8 cellular contexts compared by ENCODE assay signal in genomic region chr7:25968205-25968993, GRCh38.
DNase-seq lines count a peak whose midpoint lies in the region; ATAC-seq and TF ChIP-seq lines count a peak whose summit lies in the region.

No MANE protein-coding gene starts in this region.

- intact Hi-C loops in mucosa of descending colon (cut with DNase I, micrococcal nuclease): no loop called here
- intact Hi-C loops in gastrocnemius medialis (cut with DNase I; ENCODE audit: low total_unique reads): no loop called here

- no peak for TF ChIP-seq POLR2A in gastrocnemius medialis (IDR thresholded peaks at IDR 0.05)

- H3K4me1 ChIP-seq in mucosa of descending colon (ENCODE audit: low read depth) (peaks cover 14% of the 10 kb centered on the region), gastrocnemius medialis (no peaks in the 10 kb centered on the region)

- in situ Hi-C loops in gastrocnemius medialis (cut with MboI; ENCODE audit: low sequenced_read_pairs in 4 of 4): no loop called here

- no peaks in the 10 kb centered on the region for H3K27me3 ChIP-seq in gastrocnemius medialis

- no peak for TF ChIP-seq CTCF in mucosa of descending colon (IDR thresholded peaks at IDR 0.05)
- no peak for TF ChIP-seq CTCF in gastrocnemius medialis (IDR thresholded peaks at IDR 0.05 in 4 of 5, conservative IDR thresholded peaks at IDR 0.05 in 1 of 5)

- H3K4me3 ChIP-seq in mucosa of descending colon: no peak overlapping the region
- H3K4me3 ChIP-seq in gastrocnemius medialis: no peak overlapping the region

- H3K36me3 ChIP-seq in mucosa of descending colon (ENCODE audit: low read depth) (no peaks in the 10 kb centered on the region), gastrocnemius medialis (no peaks in the 10 kb centered on the region)

- no peaks in the 10 kb centered on the region for H3K9me3 ChIP-seq in mucosa of descending colon
- H3K9me3 ChIP-seq in gastrocnemius medialis: no peaks in the 10 kb centered on the region

- H3K27ac ChIP-seq in gastrocnemius medialis: no peak overlapping the region

- ATAC-seq in GM18508 (IDR thresholded peaks at IDR 0.05; ENCODE audit: insufficient read depth, unreplicated experiment) (peak; percentile 39), GM21786 (IDR thresholded peaks at IDR 0.05; ENCODE audit: unreplicated experiment) (peak; percentile 65), mucosa of descending colon (peak; percentile 59), gastrocnemius medialis (no peak)

- DNase-seq in NCI-H2029 treated with DMSO at 0.1 percent for 48 hours (lab: John Stamatoyannopoulos, UW): peak; percentile 80
- peak in 1 of 3 donors; percentile 55 for DNase-seq in mucosa of descending colon
- DNase-seq in GM19238 (ENCODE audit: insufficient read length, low spot score): no peak
- no peak for DNase-seq in Kasumi-1 (lab: John Stamatoyannopoulos, UW)
- no peak for DNase-seq in gastrocnemius medialis
- DNase-seq in DMS79 (lab: John Stamatoyannopoulos, UW): no peak

Comparison
In these comparisons a context has a peak if more than half of its experiments do, and no peak if none do; other contexts are left out.
1. ATAC-seq: peak in GM18508 (single experiment), GM21786 (single experiment) and mucosa of descending colon (single experiment); none in gastrocnemius medialis (0 of 2).